In the genomic region with DNA sequence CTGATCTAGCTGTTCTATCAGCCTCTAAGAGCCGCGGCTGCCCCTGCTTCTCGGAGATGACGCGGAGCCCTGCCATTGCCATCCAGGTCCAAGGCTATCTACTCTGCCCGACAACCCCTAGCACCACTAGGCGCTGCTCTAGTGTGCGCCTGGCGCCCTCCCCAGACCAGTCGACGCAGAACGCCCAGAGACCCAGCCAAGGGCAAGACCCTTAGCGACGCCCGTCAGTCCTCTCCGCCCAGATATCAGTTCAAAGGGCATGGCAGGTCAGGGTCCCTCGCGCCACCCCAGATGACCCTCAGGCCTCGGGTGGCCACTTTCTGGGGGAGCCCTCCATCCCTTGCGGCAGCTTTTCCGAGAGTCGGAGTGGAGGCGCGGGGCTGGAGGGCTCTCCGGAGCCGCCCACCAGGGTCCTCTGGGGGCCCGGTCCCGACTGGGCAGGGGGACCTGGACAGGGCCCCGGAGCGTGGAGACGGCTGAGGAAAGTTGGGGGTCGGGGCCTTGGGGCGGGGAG, we compare ENCODE assay signal across 8 cellular contexts. TPM values are rescaled to one million over a fixed set of nuclear protein-coding genes. Genes with fewer than 3 reads are reported as not detected.
DNase-seq lines count a peak whose midpoint lies in the region; ATAC-seq, FAIRE-seq and TF ChIP-seq lines count a peak whose summit lies in the region.

No MANE protein-coding gene starts in this region.

- H3K36me3 Mint-ChIP-seq in activated naive CD8-positive, alpha-beta T cell treated with anti-CD3 and anti-CD28 coated beads, Interleukin-2, amount 50 U/mL, for 24 hours (ENCODE audit: low read depth) = no peaks in the 10 kb centered on the region
- H3K36me3 Mint-ChIP-seq in activated naive CD8-positive, alpha-beta T cell treated with anti-CD3 and anti-CD28 coated beads for 36 hours = no peaks in the 10 kb centered on the region

- peaks cover 52% of the 10 kb centered on the region for H3K27me3 Mint-ChIP-seq in activated naive CD8-positive, alpha-beta T cell treated with anti-CD3 and anti-CD28 coated beads, Interleukin-2, amount 50 U/mL, for 24 hours
- peaks cover 60% of the 10 kb centered on the region for H3K27me3 Mint-ChIP-seq in activated naive CD8-positive, alpha-beta T cell treated with anti-CD3 and anti-CD28 coated beads for 36 hours

- peak; percentile 42 for ATAC-seq in activated naive CD8-positive, alpha-beta T cell treated with anti-CD3 and anti-CD28 coated beads, Interleukin-2, amount 50 U/mL, for 24 hours
- no peak for ATAC-seq in HG03565 (IDR thresholded peaks at IDR 0.05; ENCODE audit: unreplicated experiment)

- H3K4me3 ChIP-seq in breast epithelium (peak overlapping the region; percentile 52 to 74 (median 54)), small intestine (ENCODE audit: low read depth in 1 of 2, low read length in 2 of 2) (peak overlapping the region in 1 of 2 donors; percentile 29)

- H3K9me3 Mint-ChIP-seq in activated naive CD8-positive, alpha-beta T cell treated with anti-CD3 and anti-CD28 coated beads, Interleukin-2, amount 50 U/mL, for 24 hours = no peaks in the 10 kb centered on the region
- no peaks in the 10 kb centered on the region for H3K9me3 Mint-ChIP-seq in activated naive CD8-positive, alpha-beta T cell treated with anti-CD3 and anti-CD28 coated beads for 36 hours

- peaks cover 4 to 37% of the 10 kb centered on the region in 2 donors for H3K27me3 ChIP-seq in breast epithelium
- peaks cover 12% of the 10 kb centered on the region in 2 donors for H3K27me3 ChIP-seq in small intestine (ENCODE audit: control insufficient read depth in 2 of 2, insufficient read depth in 2 of 2, low read length in 2 of 2)

- no peak for DNase-seq in activated naive CD8-positive, alpha-beta T cell treated with anti-CD3 and anti-CD28 coated beads, Interleukin-2, amount 50 U/mL, for 24 hours
- DNase-seq in activated naive CD8-positive, alpha-beta T cell treated with anti-CD3 and anti-CD28 coated beads for 36 hours = no peak
- peak; percentile 71 to 78 for DNase-seq in NCI-H1930 (lab: John Stamatoyannopoulos, UW)
- DNase-seq in breast epithelium (ENCODE audit: low spot score in 2 of 2) = peak in 1 of 2 donors; percentile 58
- DNase-seq in islet precursor cell = peak; percentile 94
- peak; percentile 11 for DNase-seq in small intestine
- DNase-seq in NK-92 (lab: John Stamatoyannopoulos, UW; ENCODE audit: unreplicated experiment) = no peak

- FAIRE-seq in small intestine (lab: Jason Lieb, UNC) = no peak

- TF ChIP-seq CTCF in breast epithelium (IDR thresholded peaks at IDR 0.05) = peak in 1 of 3 donors; percentile 33

- intact Hi-C loops in breast epithelium (cut with DNase I; ENCODE audit: low total_unique reads) = no loop called here

- TF ChIP-seq POLR2A in breast epithelium (IDR thresholded peaks at IDR 0.05) = no peak

- H3K36me3 ChIP-seq in breast epithelium (no peaks in the 10 kb centered on the region), small intestine (ENCODE audit: control insufficient read depth in 2 of 2, insufficient read depth in 2 of 2, low read length in 2 of 2) (no peaks in the 10 kb centered on the region)

- WGBS in small intestine, 3 donors = 4 to 5% (median 4%) methylated on average over 24 to 33 of the region's 33 CpGs

- no peak overlapping the region for H3K27ac ChIP-seq in breast epithelium
- H3K27ac ChIP-seq in small intestine (ENCODE audit: low read depth in 1 of 2, low read length in 1 of 2) = no peak overlapping the region

- H3K9me3 ChIP-seq in breast epithelium (no peaks in the 10 kb centered on the region), small intestine (ENCODE audit: control insufficient read depth, low read depth) (no peaks in the 10 kb centered on the region)

- H3K27ac Mint-ChIP-seq in activated naive CD8-positive, alpha-beta T cell treated with anti-CD3 and anti-CD28 coated beads, Interleukin-2, amount 50 U/mL, for 24 hours = no peak overlapping the region
- H3K27ac Mint-ChIP-seq in activated naive CD8-positive, alpha-beta T cell treated with anti-CD3 and anti-CD28 coated beads for 36 hours = no peak overlapping the region

- H3K4me1 ChIP-seq in breast epithelium = no peaks in the 10 kb centered on the region
- no peaks in the 10 kb centered on the region for H3K4me1 ChIP-seq in small intestine (ENCODE audit: control insufficient read depth in 2 of 2, insufficient read depth in 1 of 2, low read depth in 1 of 2, low read length in 1 of 2)

- H3K4me1 Mint-ChIP-seq in activated naive CD8-positive, alpha-beta T cell treated with anti-CD3 and anti-CD28 coated beads, Interleukin-2, amount 50 U/mL, for 24 hours = peaks cover 5% of the 10 kb centered on the region
- H3K4me1 Mint-ChIP-seq in activated naive CD8-positive, alpha-beta T cell treated with anti-CD3 and anti-CD28 coated beads for 36 hours = peaks cover 6% of the 10 kb centered on the region

- H3K4me3 Mint-ChIP-seq in activated naive CD8-positive, alpha-beta T cell treated with anti-CD3 and anti-CD28 coated beads, Interleukin-2, amount 50 U/mL, for 24 hours = no peak overlapping the region
- H3K4me3 Mint-ChIP-seq in activated naive CD8-positive, alpha-beta T cell treated with anti-CD3 and anti-CD28 coated beads for 36 hours = no peak overlapping the region

RNA-seq across cellular contexts. Expression of gene CLSTN2, which starts 0.4 kb away (rescaled TPM):
- under 1 TPM in 1 of 2 experiments, not detected in 1; 0.08 TPM for total RNA-seq in activated naive CD8-positive, alpha-beta T cell treated with anti-CD3 and anti-CD28 coated beads for 36 hours
- 10 to 100 TPM; 15.5 to 75.5 (median 33.1) TPM for total RNA-seq in breast epithelium
- polyA plus RNA-seq in small intestine = 1 to 10 TPM in 1 of 3 donors, under 1 TPM in 1, not detected in 1; under 0.01 to 1.2 TPM

Comparison
In these comparisons a context has a peak if more than half of its experiments do, and no peak if none do; other contexts are left out.
1. DNase-seq: peak in NCI-H1930 (2 of 2), islet precursor cell (single experiment) and small intestine (single experiment); none in activated naive CD8-positive, alpha-beta T cell treated with anti-CD3 and anti-CD28 coated beads, Interleukin-2, amount 50 U/mL, for 24 hours (single experiment), activated naive CD8-positive, alpha-beta T cell treated with anti-CD3 and anti-CD28 coated beads for 36 hours (single experiment) and NK-92 (single experiment).
2. RNA of gene CLSTN2, which starts 0.4 kb away (total RNA-seq): 15.5 to 75.5 TPM in breast epithelium; 0.08 TPM in activated naive CD8-positive, alpha-beta T cell treated with anti-CD3 and anti-CD28 coated beads for 36 hours; every median in the first group is over 10 times any median in the second.